ENCODE assay signal across 22 cellular contexts in genomic region chr15:89338036-89338435, GRCh38.
"Had no signal": no experiment of that assay in that cellular context is flagged by ENCODE, and none has a peak within 500 bp of the region (broad histone marks: within the 10 kb centered on the region; RNA-seq: fewer than 3 reads in every experiment).

No MANE protein-coding gene starts in this region.

- H3K9me3 Mint-ChIP-seq: activated naive CD8-positive, alpha-beta T cell treated with anti-CD3 and anti-CD28 coated beads, Interleukin-2, amount 50 U/mL, for 24 hours; natural killer cell had no signal

- DNase-seq: activated CD4-positive, alpha-beta T cell treated with anti-CD3 and anti-CD28 coated beads for 4 hours; activated naive CD4-positive, alpha-beta T cell treated with Interleukin-2 at 50 U/mL for 16 hours; activated naive CD8-positive, alpha-beta T cell treated with anti-CD3 and anti-CD28 coated beads, Interleukin-2, amount 50 U/mL, for 24 hours; anterior cingulate cortex; cerebellar nuclear complex; cortex of kidney; erythroblast; foreskin melanocyte; glutamatergic neuron; hippocampal formation; left cardiac atrium; mesendoderm; natural killer cell; nucleus accumbens; retina; stimulated activated CD4-positive, alpha-beta T cell treated with anti-CD3 and anti-CD28 coated beads, Interleukin-12 subunit alpha, Interleukin-12 subunit beta, amount 100 ng/mL, for 4 hours; stimulated activated CD4-positive, alpha-beta T cell treated with anti-CD3 and anti-CD28 coated beads, Interleukin-2, amount 100 ng/mL, for 24 hours; stimulated activated naive CD8-positive, alpha-beta T cell treated with anti-CD3 and anti-CD28 coated beads, Interleukin-15, Interleukin-2, amounts not matched to agents 100 U/mL and 50 U/mL, for 24 hours; substantia nigra; T-helper 17 cell had no signal

- H3K36me3 ChIP-seq: breast epithelium had no signal

- H3K27ac Mint-ChIP-seq: activated naive CD8-positive, alpha-beta T cell treated with anti-CD3 and anti-CD28 coated beads, Interleukin-2, amount 50 U/mL, for 24 hours had no signal

- H3K27me3 ChIP-seq: breast epithelium had no signal

- H3K4me3 Mint-ChIP-seq: natural killer cell, T-helper 17 cell had no signal

- H3K9me3 ChIP-seq: breast epithelium, tibial artery had no signal

- H3K27me3 Mint-ChIP-seq: T-helper 17 cell had no signal

- H3K27ac ChIP-seq: breast epithelium, tibial artery had no signal

- H3K4me3 ChIP-seq: breast epithelium, tibial artery had no signal

- ATAC-seq: activated naive CD8-positive, alpha-beta T cell treated with anti-CD3 and anti-CD28 coated beads, Interleukin-2, amount 50 U/mL, for 24 hours; left cardiac atrium; natural killer cell; stimulated activated naive CD8-positive, alpha-beta T cell treated with anti-CD3 and anti-CD28 coated beads, Interleukin-15, Interleukin-2, amounts not matched to agents 100 U/mL and 50 U/mL, for 24 hours; T-helper 17 cell had no signal
